ENCODE assay signal across 29 cellular contexts in genomic region chr14:60925286-60925685, GRCh38.
"Had no signal": no experiment of that assay in that cellular context is flagged by ENCODE, and none has a peak within 500 bp of the region (broad histone marks: within the 10 kb centered on the region; RNA-seq: fewer than 3 reads in every experiment).

No MANE protein-coding gene starts in this region.

- H3K9me3 ChIP-seq: MG63, SJSA1, SK-N-SH had no signal

- H3K36me3 Mint-ChIP-seq: activated naive CD4-positive, alpha-beta T cell treated with anti-CD3 and anti-CD28 coated beads, Interleukin-2, amount 10 ng/mL, durations not matched to agents 7 days and 5 days had no signal

- H3K27ac ChIP-seq: SJSA1 had no signal

- H3K4me1 Mint-ChIP-seq: activated naive CD4-positive, alpha-beta T cell treated with anti-CD3 and anti-CD28 coated beads, Interleukin-2, amount 10 ng/mL, durations not matched to agents 7 days and 5 days had no signal

- DNase-seq: activated CD4-positive, alpha-beta T cell treated with anti-CD3 and anti-CD28 coated beads, Interleukin-2, amount 10 ng/mL, durations not matched to agents 24 days and 14 days; activated CD4-positive, alpha-beta T cell treated with anti-CD3 and anti-CD28 coated beads, Interleukin-2, amount 50 U/mL, for 4 hours; activated CD8-positive, alpha-beta T cell treated with anti-CD3 and anti-CD28 coated beads for 36 hours; activated gamma-delta T cell treated with Interleukin-2 at 50 U/mL for 16 hours; activated naive CD4-positive, alpha-beta T cell treated with anti-CD3 and anti-CD28 coated beads, Interleukin-2, amount 10 ng/mL, durations not matched to agents 7 days and 5 days; activated naive CD8-positive, alpha-beta T cell treated with anti-CD3 and anti-CD28 coated beads, Interleukin-2, amount 50 U/mL, for 24 hours; activated T-cell treated with anti-CD3 and anti-CD28 coated beads for 4 hours; activated T-cell treated with anti-CD3 and anti-CD28 coated beads, Interleukin-2, amount 50 U/mL, for 4 hours; anterior cingulate cortex; Karpas-422; MG63; NCI-H1048; NCI-H1105 treated with DMSO at 0.1 percent for 48 hours; NCI-H1436; NCI-H1694; NCI-H345; NCI-H524 treated with DMSO at 0.1 percent for 48 hours; SHP77; SK-N-SH had no signal

- H3K27me3 ChIP-seq: MG63, SJSA1 had no signal

- H3K4me3 ChIP-seq: K562, MG63, SJSA1 had no signal

- H3K9ac ChIP-seq: SK-N-SH had no signal

- H3K9me3 Mint-ChIP-seq: activated CD4-positive, alpha-beta T cell treated with anti-CD3 and anti-CD28 coated beads, Interleukin-2, amount 10 ng/mL, durations not matched to agents 24 days and 14 days; activated CD8-positive, alpha-beta T cell treated with anti-CD3 and anti-CD28 coated beads for 36 hours; activated naive CD4-positive, alpha-beta T cell treated with anti-CD3 and anti-CD28 coated beads, Interleukin-2, amount 10 ng/mL, durations not matched to agents 7 days and 5 days; activated naive CD8-positive, alpha-beta T cell treated with anti-CD3 and anti-CD28 coated beads, Interleukin-2, amount 50 U/mL, for 24 hours; activated T-cell treated with anti-CD3 and anti-CD28 coated beads, Interleukin-2, amount 50 U/mL, for 4 hours; activated T-helper 1 cell treated with anti-CD3 and anti-CD28 coated beads, Interleukin-12 subunit alpha, Interleukin-12 subunit beta, Interleukin-2, Interleukin-4 antibody, amounts not matched to agents 30 ng/mL and 10 ng/mL and 1 ng/mL, durations not matched to agents 14 hours and 24 hours and 36 hours; brain; T-helper 1 cell treated with Interleukin-12 subunit alpha and Interleukin-12 subunit beta and Interleukin-4 antibody, amounts not matched to agents 30 μg/mL and 1 μg/mL, for 36 hours; T-helper 2 cell treated with Interferon-gamma antibody and Interleukin-4, amounts not matched to agents 5 μg/mL and 100 μg/mL, for 36 hours had no signal

- H3K4me1 ChIP-seq: SJSA1 had no signal

- H3K36me3 ChIP-seq: MG63, SJSA1 had no signal

- H3K4me2 ChIP-seq: SK-N-SH had no signal

- H3K27me3 Mint-ChIP-seq: activated CD4-positive, alpha-beta T cell treated with anti-CD3 and anti-CD28 coated beads, Interleukin-2, amount 10 ng/mL, durations not matched to agents 24 days and 14 days; activated CD8-positive, alpha-beta T cell treated with anti-CD3 and anti-CD28 coated beads for 36 hours; activated naive CD4-positive, alpha-beta T cell treated with anti-CD3 and anti-CD28 coated beads, Interleukin-2, amount 10 ng/mL, durations not matched to agents 7 days and 5 days; activated naive CD8-positive, alpha-beta T cell; activated naive CD8-positive, alpha-beta T cell treated with anti-CD3 and anti-CD28 coated beads, Interleukin-2, amount 50 U/mL, for 24 hours; brain had no signal

- H3K27ac Mint-ChIP-seq: activated CD4-positive, alpha-beta T cell treated with anti-CD3 and anti-CD28 coated beads, Interleukin-2, amount 10 ng/mL, durations not matched to agents 24 days and 14 days; activated CD8-positive, alpha-beta T cell treated with anti-CD3 and anti-CD28 coated beads for 36 hours; activated naive CD4-positive, alpha-beta T cell treated with anti-CD3 and anti-CD28 coated beads, Interleukin-2, amount 10 ng/mL, durations not matched to agents 7 days and 5 days; activated naive CD8-positive, alpha-beta T cell; activated naive CD8-positive, alpha-beta T cell treated with anti-CD3 and anti-CD28 coated beads, Interleukin-2, amount 50 U/mL, for 24 hours; activated T-helper 1 cell treated with anti-CD3 and anti-CD28 coated beads, Interleukin-12 subunit alpha, Interleukin-12 subunit beta, Interleukin-2, Interleukin-4 antibody, amounts not matched to agents 30 ng/mL and 10 ng/mL and 1 ng/mL, durations not matched to agents 14 hours and 24 hours and 36 hours; brain; T-helper 1 cell treated with Interleukin-12 subunit alpha and Interleukin-12 subunit beta and Interleukin-4 antibody, amounts not matched to agents 30 μg/mL and 1 μg/mL, for 36 hours; T-helper 2 cell treated with Interferon-gamma antibody and Interleukin-4, amounts not matched to agents 5 μg/mL and 100 μg/mL, for 36 hours had no signal

- ATAC-seq: activated CD8-positive, alpha-beta T cell treated with anti-CD3 and anti-CD28 coated beads for 36 hours; activated T-cell treated with anti-CD3 and anti-CD28 coated beads, Interleukin-2, amount 50 U/mL, for 4 hours; K562; Panc1 had no signal

- H3K4me3 Mint-ChIP-seq: activated CD4-positive, alpha-beta T cell treated with anti-CD3 and anti-CD28 coated beads, Interleukin-2, amount 10 ng/mL, durations not matched to agents 24 days and 14 days; activated CD8-positive, alpha-beta T cell treated with anti-CD3 and anti-CD28 coated beads for 36 hours; activated naive CD4-positive, alpha-beta T cell treated with anti-CD3 and anti-CD28 coated beads, Interleukin-2, amount 10 ng/mL, durations not matched to agents 7 days and 5 days; activated naive CD8-positive, alpha-beta T cell; activated naive CD8-positive, alpha-beta T cell treated with anti-CD3 and anti-CD28 coated beads, Interleukin-2, amount 50 U/mL, for 24 hours; activated T-cell treated with anti-CD3 and anti-CD28 coated beads, Interleukin-2, amount 50 U/mL, for 4 hours; activated T-helper 1 cell treated with anti-CD3 and anti-CD28 coated beads, Interleukin-12 subunit alpha, Interleukin-12 subunit beta, Interleukin-2, Interleukin-4 antibody, amounts not matched to agents 30 ng/mL and 10 ng/mL and 1 ng/mL, durations not matched to agents 14 hours and 24 hours and 36 hours; brain; T-helper 1 cell treated with Interleukin-12 subunit alpha and Interleukin-12 subunit beta and Interleukin-4 antibody, amounts not matched to agents 30 μg/mL and 1 μg/mL, for 36 hours; T-helper 2 cell treated with Interferon-gamma antibody and Interleukin-4, amounts not matched to agents 5 μg/mL and 100 μg/mL, for 36 hours had no signal

- FAIRE-seq: bronchial epithelial cell, K562, TTC549 had no signal
